8 cellular contexts compared by ENCODE assay signal in genomic region chr16:85234310-85235235, GRCh38.
A peak's percentile ranks its signal among the peaks of the same experiment; 100 is the strongest.
DNase-seq lines count a peak whose midpoint lies in the region; ATAC-seq and TF ChIP-seq lines count a peak whose summit lies in the region.

No MANE protein-coding gene starts in this region.

- no peaks in the 10 kb centered on the region for H3K36me3 ChIP-seq in GM23338 (ENCODE audit: insufficient read depth)
- H3K36me3 ChIP-seq in SK-N-SH (replicated peaks in 1 of 2; ENCODE audit: control insufficient read depth in 1 of 2, insufficient read depth in 2 of 2, low read length in 1 of 2), result no peaks in the 10 kb centered on the region
- no peaks in the 10 kb centered on the region for H3K36me3 ChIP-seq in left ventricle myocardium inferior

- H3K27me3 Mint-ChIP-seq in GM23338 (ENCODE audit: insufficient read depth, low read depth, poor library complexity), result peaks cover 17% of the 10 kb centered on the region

- 39% methylated on average over 16 of the region's 36 CpGs for WGBS in SK-N-SH (ENCODE audit: low lambda C conversion rate)

- H3K27ac ChIP-seq in GM23338 (ENCODE audit: low read depth) (peak overlapping the region; percentile 99), SK-N-SH (ENCODE audit: low read depth in 2 of 2, low read length in 1 of 2) (peak overlapping the region; percentile 60 to 90; a peak in 3 of 4 replicates), left ventricle myocardium inferior (replicated peaks) (peak overlapping the region; percentile 66)

- H3K9me3 ChIP-seq in SK-N-SH (no peaks in the 10 kb centered on the region), left ventricle myocardium inferior (replicated peaks) (no peaks in the 10 kb centered on the region)

- H3K79me2 ChIP-seq in GM23338 (replicated peaks; ENCODE audit: insufficient read depth), result peaks cover 21% of the 10 kb centered on the region
- peaks cover 11% of the 10 kb centered on the region for H3K79me2 ChIP-seq in SK-N-SH (ENCODE audit: insufficient read depth)

- TF ChIP-seq RAD21 in SK-N-SH (IDR thresholded peaks at IDR 0.05; ENCODE audit: low read length), result no peak; the same call in 1 of the 2 replicates

- H3K4me2 ChIP-seq in GM23338 (peak overlapping the region; percentile 90), SK-N-SH (peak overlapping the region; percentile 90)

- H3K27me3 ChIP-seq in GM23338 (ENCODE audit: insufficient read depth) (no peaks in the 10 kb centered on the region), SK-N-SH (ENCODE audit: insufficient read depth) (no peaks in the 10 kb centered on the region), left ventricle myocardium inferior (ENCODE audit: low read depth) (no peaks in the 10 kb centered on the region)

- H3K4me3 ChIP-seq in GM23338, result peak overlapping the region; percentile 70
- H3K4me3 ChIP-seq in SK-N-SH (ENCODE audit: low read depth in 2 of 2, low read length in 1 of 2), result peak overlapping the region; percentile 44 to 61
- peak overlapping the region; percentile 60 for H3K4me3 ChIP-seq in left ventricle myocardium inferior
- H3K4me3 ChIP-seq in skeletal muscle cell (ENCODE audit: low read depth, low read length), result peak overlapping the region; percentile 42

- no peaks in the 10 kb centered on the region; the same call in 2 of the 3 replicates for H3K36me3 Mint-ChIP-seq in GM23338 (ENCODE audit: low read depth)

- H3K9me3 Mint-ChIP-seq in GM23338, result no peaks in the 10 kb centered on the region; the same call in 2 of the 3 replicates

- peak; percentile 97 for DNase-seq in GM23338 (ENCODE audit: low spot score)
- peak; percentile 96 for DNase-seq in SK-N-SH
- peak; percentile 67 for DNase-seq in left ventricle myocardium inferior
- DNase-seq in skeletal muscle cell (ENCODE audit: low read depth), result no peak
- DNase-seq in activated CD8-positive, alpha-beta memory T cell treated with anti-CD3 and anti-CD28 coated beads for 24 hours, result no peak
- no peak for DNase-seq in DMS53 treated with DMSO at 0.1 percent for 48 hours (lab: John Stamatoyannopoulos, UW; ENCODE audit: unreplicated experiment)

- TF ChIP-seq EP300 in SK-N-SH (IDR thresholded peaks at IDR 0.05; ENCODE audit: borderline replicate concordance in 1 of 2, low read depth in 1 of 2, low read length in 1 of 2), result peak in 1 of 2 experiments; percentile 9; a peak in 1 of 4 replicates

- TF ChIP-seq CTCF in GM23338 (conservative IDR thresholded peaks at IDR 0.05; ENCODE audit: low read depth in 2 of 2), result no peak
- TF ChIP-seq CTCF in SK-N-SH (IDR thresholded peaks at IDR 0.05), result no peak
- TF ChIP-seq CTCF in left ventricle myocardium inferior (IDR thresholded peaks at IDR 0.05; ENCODE audit: borderline replicate concordance), result no peak

- intact Hi-C loops in left ventricle myocardium inferior (cut with micrococcal nuclease), result loop anchor here (10.0 kb wide), 1 partner anchor 120 kb away; the partner anchor contains the start of gene CIBAR2

- no peak overlapping the region for H3K27ac Mint-ChIP-seq in GM23338

- peak overlapping the region; percentile 53 for H3K4me3 Mint-ChIP-seq in GM23338

- H2AFZ ChIP-seq in GM23338 (no peak overlapping the region), SK-N-SH (ENCODE audit: low read depth) (peak overlapping the region; percentile 78; the same call in 1 of the 2 replicates)

- peak overlapping the region; percentile 51 for H3K9ac ChIP-seq in SK-N-SH

- H3K4me1 ChIP-seq in GM23338 (ENCODE audit: insufficient read depth), result peaks cover 28% of the 10 kb centered on the region
- H3K4me1 ChIP-seq in SK-N-SH (ENCODE audit: control insufficient read depth in 1 of 2, insufficient read depth in 2 of 2, low read depth in 1 of 2, low read length in 1 of 2), result peaks cover 21 to 45% of the 10 kb centered on the region in 2 experiments; a peak in 3 of 4 replicates
- H3K4me1 ChIP-seq in left ventricle myocardium inferior, result peaks cover 58% of the 10 kb centered on the region

- H3F3A ChIP-seq in GM23338 (replicated peaks; ENCODE audit: low read depth) (peaks cover 15% of the 10 kb centered on the region), SK-N-SH (replicated peaks; ENCODE audit: insufficient read depth) (no peaks in the 10 kb centered on the region)

- H4K20me1 ChIP-seq in GM23338 (replicated peaks; ENCODE audit: insufficient read depth) (no peaks in the 10 kb centered on the region), SK-N-SH (ENCODE audit: insufficient read depth) (no peaks in the 10 kb centered on the region)

- H3K9me2 ChIP-seq in GM23338 (ENCODE audit: insufficient read depth) (no peaks in the 10 kb centered on the region), SK-N-SH (no peaks in the 10 kb centered on the region)

- ATAC-seq in GM23338 (peak; percentile 72), GM19351 (IDR thresholded peaks at IDR 0.05; ENCODE audit: unreplicated experiment) (no peak), HG02970 (IDR thresholded peaks at IDR 0.05; ENCODE audit: low FRiP score, unreplicated experiment) (no peak)

- POLR2A ChIA-PET in SK-N-SH (lab: Yijun Ruan, JAX), result interaction anchor here (0.6 to 2.8 kb wide), 7 partner anchors 12 to 211 kb away, joined by 3 to 10 read pairs (median 3); partner anchors contain the start of gene CIBAR2

- CTCF ChIA-PET in SK-N-SH (lab: Yijun Ruan, JAX), result interaction anchor here (0.9 to 11.7 kb wide), 6 partner anchors 11 to 120 kb away, joined by 3 to 122 read pairs (median 12); no protein-coding TSS in a partner anchor

- peaks cover 36% of the 10 kb centered on the region for H3K4me1 Mint-ChIP-seq in GM23338

TF ChIP-seq in GM23338, 12 proteins besides CTCF, POLR2A, EP300 and RAD21:
- TF ChIP-seq EZH2 (IDR thresholded peaks at IDR 0.05; ENCODE audit: low read depth, unreplicated experiment) (no peak), CREB1 (CRISPR knock-in tag; IDR thresholded peaks at IDR 0.05; ENCODE audit: low read depth) (peak; percentile 71)

TF ChIP-seq in SK-N-SH, 30 proteins besides CTCF, POLR2A, EP300 and RAD21:
- TF ChIP-seq JUND (IDR thresholded peaks at IDR 0.05) (no peak), RCOR1 (IDR thresholded peaks at IDR 0.05; ENCODE audit: low read length) (peak; percentile 51; the same call in 1 of the 2 replicates)

Comparison
In these comparisons a context has a peak if more than half of its experiments do, and no peak if none do; other contexts are left out.
1. DNase-seq: peak in GM23338 (single experiment), SK-N-SH (single experiment) and left ventricle myocardium inferior (single experiment); none in skeletal muscle cell (single experiment), activated CD8-positive, alpha-beta memory T cell treated with anti-CD3 and anti-CD28 coated beads for 24 hours (single experiment) and DMS53 treated with DMSO at 0.1 percent for 48 hours (single experiment).
2. Peak in every context shown above with its lines, with median percentiles within 50 percentile points of each other: H3K27ac ChIP-seq and H3K4me3 ChIP-seq.